2 cellular contexts compared by ENCODE assay signal in the genomic region with DNA sequence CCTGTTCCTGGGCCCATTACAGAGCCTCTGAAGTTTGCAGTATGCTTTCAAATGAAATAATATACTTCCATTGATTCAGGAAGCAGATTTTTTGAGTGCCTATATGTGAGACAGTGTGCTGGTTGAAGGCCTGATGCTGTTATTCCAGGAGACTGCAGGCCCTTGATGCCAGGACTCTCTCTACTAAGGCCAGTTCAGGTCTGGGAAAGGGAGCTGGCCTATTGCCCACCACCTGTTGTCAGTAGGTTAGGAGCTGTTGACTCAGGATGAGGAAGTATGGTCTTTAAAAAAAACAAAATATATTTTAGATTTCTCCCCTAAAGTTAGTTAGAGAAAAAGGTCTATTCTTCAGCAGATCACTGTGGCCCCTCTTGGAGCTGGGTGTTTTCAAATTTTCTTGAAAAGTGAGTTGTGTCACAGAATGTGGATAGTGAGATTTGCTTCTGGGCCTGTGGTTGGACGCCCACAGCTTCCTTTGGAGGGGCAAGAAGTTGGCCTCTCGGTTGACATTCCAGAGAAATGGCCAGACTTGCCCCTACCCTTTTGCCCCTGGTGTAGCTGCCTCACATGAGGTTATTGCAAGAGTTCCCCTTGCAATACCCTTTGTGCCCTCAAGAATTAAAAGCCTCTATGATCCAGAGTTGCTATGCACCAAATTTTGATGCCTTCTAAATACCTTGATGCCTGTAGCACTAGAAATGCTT.
TF ChIP-seq lines count a peak whose summit lies in the region.

No MANE protein-coding gene starts in this region.

TF ChIP-seq in HEK293, 187 proteins besides CTCF, POLR2A, EP300 and RAD21:
- TF ChIP-seq, protein P1, sequence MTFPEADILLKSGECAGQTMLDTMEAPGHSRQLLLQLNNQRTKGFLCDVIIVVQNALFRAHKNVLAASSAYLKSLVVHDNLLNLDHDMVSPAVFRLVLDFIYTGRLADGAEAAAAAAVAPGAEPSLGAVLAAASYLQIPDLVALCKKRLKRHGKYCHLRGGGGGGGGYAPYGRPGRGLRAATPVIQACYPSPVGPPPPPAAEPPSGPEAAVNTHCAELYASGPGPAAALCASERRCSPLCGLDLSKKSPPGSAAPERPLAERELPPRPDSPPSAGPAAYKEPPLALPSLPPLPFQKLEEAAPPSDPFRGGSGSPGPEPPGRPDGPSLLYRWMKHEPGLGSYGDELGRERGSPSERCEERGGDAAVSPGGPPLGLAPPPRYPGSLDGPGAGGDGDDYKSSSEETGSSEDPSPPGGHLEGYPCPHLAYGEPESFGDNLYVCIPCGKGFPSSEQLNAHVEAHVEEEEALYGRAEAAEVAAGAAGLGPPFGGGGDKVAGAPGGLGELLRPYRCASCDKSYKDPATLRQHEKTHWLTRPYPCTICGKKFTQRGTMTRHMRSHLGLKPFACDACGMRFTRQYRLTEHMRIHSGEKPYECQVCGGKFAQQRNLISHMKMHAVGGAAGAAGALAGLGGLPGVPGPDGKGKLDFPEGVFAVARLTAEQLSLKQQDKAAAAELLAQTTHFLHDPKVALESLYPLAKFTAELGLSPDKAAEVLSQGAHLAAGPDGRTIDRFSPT (tag by site-specific recombination; IDR thresholded peaks at IDR 0.05) = no peak
- TF ChIP-seq ZNF596 (tag by site-specific recombination; IDR thresholded peaks at IDR 0.05) (no peak), WT1 (tag by site-specific recombination; IDR thresholded peaks at IDR 0.05) (no peak), SCRT1 (tag by site-specific recombination; IDR thresholded peaks at IDR 0.05; ENCODE audit: borderline replicate concordance) (peak; percentile 42; the same call in 1 of the 2 replicates), ZNF530 (tag by site-specific recombination; IDR thresholded peaks at IDR 0.05; ENCODE audit: low read depth) (no peak), ZNF837 (tag by site-specific recombination; IDR thresholded peaks at IDR 0.05) (no peak), BCL11A (tag by site-specific recombination; IDR thresholded peaks at IDR 0.05; ENCODE audit: low read depth) (no peak), ZBTB20 (tag by site-specific recombination; IDR thresholded peaks at IDR 0.05) (peak; percentile 31; the same call in 1 of the 2 replicates), ZNF214 (tag by site-specific recombination; IDR thresholded peaks at IDR 0.05; ENCODE audit: borderline replicate concordance) (no peak), SCRT2 (tag by site-specific recombination; IDR thresholded peaks at IDR 0.05) (peak; percentile 80), ZNF138 (tag by site-specific recombination; IDR thresholded peaks at IDR 0.05; ENCODE audit: borderline replicate concordance) (no peak)
- TF ChIP-seq, protein P2, sequence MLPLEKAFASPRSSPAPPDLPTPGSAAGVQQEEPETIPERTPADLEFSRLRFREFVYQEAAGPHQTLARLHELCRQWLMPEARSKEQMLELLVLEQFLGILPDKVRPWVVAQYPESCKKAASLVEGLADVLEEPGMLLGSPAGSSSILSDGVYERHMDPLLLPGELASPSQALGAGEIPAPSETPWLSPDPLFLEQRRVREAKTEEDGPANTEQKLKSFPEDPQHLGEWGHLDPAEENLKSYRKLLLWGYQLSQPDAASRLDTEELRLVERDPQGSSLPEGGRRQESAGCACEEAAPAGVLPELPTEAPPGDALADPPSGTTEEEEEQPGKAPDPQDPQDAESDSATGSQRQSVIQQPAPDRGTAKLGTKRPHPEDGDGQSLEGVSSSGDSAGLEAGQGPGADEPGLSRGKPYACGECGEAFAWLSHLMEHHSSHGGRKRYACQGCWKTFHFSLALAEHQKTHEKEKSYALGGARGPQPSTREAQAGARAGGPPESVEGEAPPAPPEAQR (tag by site-specific recombination; IDR thresholded peaks at IDR 0.05) = no peak
- TF ChIP-seq, protein P3, sequence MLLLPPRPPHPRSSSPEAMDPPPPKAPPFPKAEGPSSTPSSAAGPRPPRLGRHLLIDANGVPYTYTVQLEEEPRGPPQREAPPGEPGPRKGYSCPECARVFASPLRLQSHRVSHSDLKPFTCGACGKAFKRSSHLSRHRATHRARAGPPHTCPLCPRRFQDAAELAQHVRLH (tag by site-specific recombination; IDR thresholded peaks at IDR 0.05) = no peak

TF ChIP-seq in GM12878, 131 proteins besides CTCF, POLR2A, EP300 and RAD21:
- TF ChIP-seq RUNX3 (IDR thresholded peaks at IDR 0.05; ENCODE audit: low read length) = peak; percentile 37
- no peak for TF ChIP-seq RAD51 (IDR thresholded peaks at IDR 0.05)
